In genomic region chr19:21835429-21835809, GRCh38 we compare ENCODE assay signal across 8 cellular contexts. TPM values are rescaled to one million over a fixed set of nuclear protein-coding genes. Genes with fewer than 3 reads are reported as not detected.
DNase-seq lines count a peak whose midpoint lies in the region; ATAC-seq and TF ChIP-seq lines count a peak whose summit lies in the region.

No MANE protein-coding gene starts in this region.

- no peak overlapping the region for H3K9ac ChIP-seq in mammary epithelial cell (ENCODE audit: insufficient read depth, low read length)
- H3K9ac ChIP-seq in mucosa of rectum (ENCODE audit: low read depth in 1 of 2, low read length in 2 of 2) = peak overlapping the region; percentile 79 to 93

- peaks cover 25% of the 10 kb centered on the region for H3K79me2 ChIP-seq in ACC112 (ENCODE audit: control insufficient read depth, insufficient read depth, low read length, unreplicated experiment)
- H3K79me2 ChIP-seq in mammary epithelial cell (ENCODE audit: insufficient read depth, low read length) = peaks cover 4% of the 10 kb centered on the region

- peak overlapping the region; percentile 98 for H3K4me3 ChIP-seq in ACC112 (ENCODE audit: low read depth, low read length)
- no peak overlapping the region for H3K4me3 ChIP-seq in HL-60 (replicated peaks; ENCODE audit: insufficient read depth, low read length)
- H3K4me3 ChIP-seq in mammary epithelial cell (replicated peaks in 1 of 3; ENCODE audit: insufficient read depth in 1 of 3, low read depth in 2 of 3, low read length in 3 of 3) = peak overlapping the region; percentile 52 to 61 (median 56)
- H3K4me3 ChIP-seq in mucosa of rectum (ENCODE audit: low read length in 2 of 2) = peak overlapping the region; percentile 92 to 94

- ATAC-seq in esophagus mucosa = no peak

- CTCF ChIA-PET in mammary epithelial cell (lab: Charles Lee; ENCODE audit: low non-redundant PET) = no interaction called here

- no peak for DNase-seq in HL-60 (ENCODE audit: low read depth in 1 of 2, low spot score in 1 of 2)
- no peak for DNase-seq in mammary epithelial cell
- no peak for DNase-seq in GDM1 (lab: John Stamatoyannopoulos, UW)
- no peak for DNase-seq in foreskin melanocyte
- DNase-seq in ureter (ENCODE audit: low spot score) = no peak

- H3K27ac ChIP-seq in ACC112 (ENCODE audit: low read depth, low read length) (peak overlapping the region; percentile 76), HL-60 (replicated peaks) (peak overlapping the region; percentile 36; the same call in 1 of the 2 replicates), mammary epithelial cell (ENCODE audit: insufficient read depth, low read depth, low read length) (no peak overlapping the region), mucosa of rectum (ENCODE audit: low read depth in 2 of 2, low read length in 2 of 2) (peak overlapping the region; percentile 92 to 93)

- dilution Hi-C loops in mammary epithelial cell (cut with HindIII; ENCODE audit: low sequenced_read_pairs) = no loop called here

- peaks cover 7% of the 10 kb centered on the region for H3K9me3 ChIP-seq in mammary epithelial cell (replicated peaks; ENCODE audit: insufficient read depth, low read length)
- no peaks in the 10 kb centered on the region for H3K9me3 ChIP-seq in mucosa of rectum (ENCODE audit: control insufficient read depth in 2 of 2, low read length in 2 of 2)

- H2AFZ ChIP-seq in ACC112 (ENCODE audit: low read length, unreplicated experiment) (peak overlapping the region; percentile 84), mammary epithelial cell (ENCODE audit: low read depth, low read length) (peak overlapping the region; percentile 90)

- TF ChIP-seq CTCF in HL-60 (IDR thresholded peaks at IDR 0.05; ENCODE audit: insufficient read depth, low read length) (no peak), mammary epithelial cell (conservative IDR thresholded peaks at IDR 0.05 in 1 of 2, IDR thresholded peaks at IDR 0.05 in 1 of 2; ENCODE audit: extremely low read depth in 1 of 2, insufficient read depth in 1 of 2, low read depth in 1 of 2, low read length in 2 of 2) (no peak)

- WGBS in mammary epithelial cell (ENCODE audit: low coverage, missing lambda C conversion rate) = 20% methylated on average over 17 of the region's 23 CpGs

- H3K27me3 ChIP-seq in ACC112 (ENCODE audit: insufficient read depth, low read length) (no peaks in the 10 kb centered on the region), HL-60 (ENCODE audit: insufficient read depth, poor library complexity, severe bottlenecking) (no peaks in the 10 kb centered on the region), mammary epithelial cell (ENCODE audit: insufficient read depth, low read length) (no peaks in the 10 kb centered on the region), mucosa of rectum (ENCODE audit: control insufficient read depth in 2 of 2, insufficient read depth in 2 of 2, low read length in 2 of 2) (no peaks in the 10 kb centered on the region)

- H3K36me3 ChIP-seq in ACC112 (ENCODE audit: insufficient read depth, low read length) (peaks cover 13% of the 10 kb centered on the region), mammary epithelial cell (ENCODE audit: insufficient read depth, low read length) (no peaks in the 10 kb centered on the region), mucosa of rectum (ENCODE audit: control insufficient read depth in 2 of 2, insufficient read depth in 2 of 2, low read length in 2 of 2) (peaks cover 3 to 10% of the 10 kb centered on the region in 2 donors)

- intact Hi-C loops in mammary epithelial cell (cut with micrococcal nuclease) = loop anchor here (5.0 kb wide), 1 partner anchor 73 kb away; no protein-coding TSS in a partner anchor

- no TSS peak for BruUV-seq in mammary epithelial cell (replicated peaks; lab: Mats Ljungman, UMichigan)

- in situ Hi-C loops in mammary epithelial cell (cut with MboI; ENCODE audit: low sequenced_read_pairs in 2 of 2) = no loop called here

- no peaks in the 10 kb centered on the region for H4K20me1 ChIP-seq in mammary epithelial cell (ENCODE audit: insufficient read depth, low read length)

- H3K4me2 ChIP-seq in mammary epithelial cell (ENCODE audit: insufficient read depth, low read depth, low read length) = peak overlapping the region; percentile 59

- H3K4me1 ChIP-seq in ACC112 (ENCODE audit: control insufficient read depth, insufficient read depth, low read length, unreplicated experiment) = no peaks in the 10 kb centered on the region
- H3K4me1 ChIP-seq in mammary epithelial cell (ENCODE audit: insufficient read depth, low read length) = no peaks in the 10 kb centered on the region
- H3K4me1 ChIP-seq in mucosa of rectum (ENCODE audit: control insufficient read depth in 2 of 2, insufficient read depth in 2 of 2, low read length in 2 of 2) = peaks cover 3 to 4% of the 10 kb centered on the region in 2 donors

RNA-seq across cellular contexts. Expression of gene ZNF43, which starts 0.6 kb away (rescaled TPM):
- total RNA-seq in mammary epithelial cell (10 to 100 TPM; 10.1 to 10.8 TPM), esophagus mucosa (4.5 TPM), ureter (39.8 TPM)
- 1.4 TPM for polyA plus RNA-seq in mammary epithelial cell
- 2.0 TPM for polyA minus RNA-seq in mammary epithelial cell
